In the genomic region with DNA sequence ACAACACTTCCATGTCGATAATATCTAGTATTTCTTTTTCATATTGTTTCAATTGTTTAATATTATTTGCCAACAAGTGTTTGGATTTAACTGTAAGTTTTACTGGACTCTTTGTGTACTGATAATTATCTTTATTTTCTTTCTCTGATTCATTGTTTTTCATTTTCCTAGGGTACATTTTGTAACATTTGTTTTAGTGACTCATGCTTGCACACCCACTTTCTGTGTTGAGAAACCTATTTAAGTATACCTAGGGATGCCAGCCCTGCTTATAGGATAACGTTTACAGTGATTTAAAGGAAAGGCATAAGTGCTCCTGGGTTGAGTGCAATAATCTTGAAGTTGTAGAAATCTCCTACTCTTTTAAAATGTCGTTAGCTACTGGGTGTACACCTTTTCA, we compare ENCODE assay signal across 2 cellular contexts.
TF ChIP-seq lines count a peak whose summit lies in the region.

No MANE protein-coding gene starts in this region.

TF ChIP-seq in A549, 52 proteins besides CTCF, POLR2A, EP300 and RAD21 (continued from another document):
- TF ChIP-seq FOSL2 (IDR thresholded peaks at IDR 0.05) (peak; percentile 70), FOSL2 (CRISPR knock-in tag; IDR thresholded peaks at IDR 0.05) (peak; percentile 70), PHF8 (IDR thresholded peaks at IDR 0.05; ENCODE audit: borderline replicate concordance, low read depth) (no peak), TP53 (CRISPR knock-in tag; IDR thresholded peaks at IDR 0.05) (no peak)

TF ChIP-seq in WTC11, 78 proteins besides CTCF, POLR2A, EP300 and RAD21:
- TF ChIP-seq, protein P1, sequence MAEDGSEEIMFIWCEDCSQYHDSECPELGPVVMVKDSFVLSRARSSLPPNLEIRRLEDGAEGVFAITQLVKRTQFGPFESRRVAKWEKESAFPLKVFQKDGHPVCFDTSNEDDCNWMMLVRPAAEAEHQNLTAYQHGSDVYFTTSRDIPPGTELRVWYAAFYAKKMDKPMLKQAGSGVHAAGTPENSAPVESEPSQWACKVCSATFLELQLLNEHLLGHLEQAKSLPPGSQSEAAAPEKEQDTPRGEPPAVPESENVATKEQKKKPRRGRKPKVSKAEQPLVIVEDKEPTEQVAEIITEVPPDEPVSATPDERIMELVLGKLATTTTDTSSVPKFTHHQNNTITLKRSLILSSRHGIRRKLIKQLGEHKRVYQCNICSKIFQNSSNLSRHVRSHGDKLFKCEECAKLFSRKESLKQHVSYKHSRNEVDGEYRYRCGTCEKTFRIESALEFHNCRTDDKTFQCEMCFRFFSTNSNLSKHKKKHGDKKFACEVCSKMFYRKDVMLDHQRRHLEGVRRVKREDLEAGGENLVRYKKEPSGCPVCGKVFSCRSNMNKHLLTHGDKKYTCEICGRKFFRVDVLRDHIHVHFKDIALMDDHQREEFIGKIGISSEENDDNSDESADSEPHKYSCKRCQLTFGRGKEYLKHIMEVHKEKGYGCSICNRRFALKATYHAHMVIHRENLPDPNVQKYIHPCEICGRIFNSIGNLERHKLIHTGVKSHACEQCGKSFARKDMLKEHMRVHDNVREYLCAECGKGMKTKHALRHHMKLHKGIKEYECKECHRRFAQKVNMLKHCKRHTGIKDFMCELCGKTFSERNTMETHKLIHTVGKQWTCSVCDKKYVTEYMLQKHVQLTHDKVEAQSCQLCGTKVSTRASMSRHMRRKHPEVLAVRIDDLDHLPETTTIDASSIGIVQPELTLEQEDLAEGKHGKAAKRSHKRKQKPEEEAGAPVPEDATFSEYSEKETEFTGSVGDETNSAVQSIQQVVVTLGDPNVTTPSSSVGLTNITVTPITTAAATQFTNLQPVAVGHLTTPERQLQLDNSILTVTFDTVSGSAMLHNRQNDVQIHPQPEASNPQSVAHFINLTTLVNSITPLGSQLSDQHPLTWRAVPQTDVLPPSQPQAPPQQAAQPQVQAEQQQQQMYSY (CRISPR knock-in tag; IDR thresholded peaks at IDR 0.05), result no peak
- no peak for TF ChIP-seq E2F5 (CRISPR knock-in tag; IDR thresholded peaks at IDR 0.05)
- no peak for TF ChIP-seq NFE2L1 (CRISPR knock-in tag; IDR thresholded peaks at IDR 0.05)
- TF ChIP-seq ATF1 (CRISPR knock-in tag; IDR thresholded peaks at IDR 0.05), result no peak
- TF ChIP-seq, protein P2, sequence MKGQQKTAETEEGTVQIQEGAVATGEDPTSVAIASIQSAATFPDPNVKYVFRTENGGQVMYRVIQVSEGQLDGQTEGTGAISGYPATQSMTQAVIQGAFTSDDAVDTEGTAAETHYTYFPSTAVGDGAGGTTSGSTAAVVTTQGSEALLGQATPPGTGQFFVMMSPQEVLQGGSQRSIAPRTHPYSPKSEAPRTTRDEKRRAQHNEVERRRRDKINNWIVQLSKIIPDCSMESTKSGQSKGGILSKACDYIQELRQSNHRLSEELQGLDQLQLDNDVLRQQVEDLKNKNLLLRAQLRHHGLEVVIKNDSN (CRISPR knock-in tag; IDR thresholded peaks at IDR 0.05), result no peak
- TF ChIP-seq, protein P3, sequence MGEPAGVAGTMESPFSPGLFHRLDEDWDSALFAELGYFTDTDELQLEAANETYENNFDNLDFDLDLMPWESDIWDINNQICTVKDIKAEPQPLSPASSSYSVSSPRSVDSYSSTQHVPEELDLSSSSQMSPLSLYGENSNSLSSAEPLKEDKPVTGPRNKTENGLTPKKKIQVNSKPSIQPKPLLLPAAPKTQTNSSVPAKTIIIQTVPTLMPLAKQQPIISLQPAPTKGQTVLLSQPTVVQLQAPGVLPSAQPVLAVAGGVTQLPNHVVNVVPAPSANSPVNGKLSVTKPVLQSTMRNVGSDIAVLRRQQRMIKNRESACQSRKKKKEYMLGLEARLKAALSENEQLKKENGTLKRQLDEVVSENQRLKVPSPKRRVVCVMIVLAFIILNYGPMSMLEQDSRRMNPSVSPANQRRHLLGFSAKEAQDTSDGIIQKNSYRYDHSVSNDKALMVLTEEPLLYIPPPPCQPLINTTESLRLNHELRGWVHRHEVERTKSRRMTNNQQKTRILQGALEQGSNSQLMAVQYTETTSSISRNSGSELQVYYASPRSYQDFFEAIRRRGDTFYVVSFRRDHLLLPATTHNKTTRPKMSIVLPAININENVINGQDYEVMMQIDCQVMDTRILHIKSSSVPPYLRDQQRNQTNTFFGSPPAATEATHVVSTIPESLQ (CRISPR knock-in tag; IDR thresholded peaks at IDR 0.05), result no peak
- TF ChIP-seq CREM (CRISPR knock-in tag; IDR thresholded peaks at IDR 0.05), result no peak
- TF ChIP-seq ZNF138 (CRISPR knock-in tag; conservative IDR thresholded peaks at IDR 0.05), result no peak
- TF ChIP-seq USF2 (CRISPR knock-in tag; IDR thresholded peaks at IDR 0.05), result no peak
- no peak for TF ChIP-seq ZMAT4 (CRISPR knock-in tag; IDR thresholded peaks at IDR 0.05)
